12 cellular contexts compared by ENCODE assay signal in genomic region chr21:27759091-27759659, GRCh38.
DNase-seq lines count a peak whose midpoint lies in the region; ATAC-seq, FAIRE-seq and TF ChIP-seq lines count a peak whose summit lies in the region.
"Had no signal": no experiment of that assay in that cellular context is flagged by ENCODE, and none has a peak within 500 bp of the region (broad histone marks: within the 10 kb centered on the region; RNA-seq: fewer than 3 reads in every experiment).

No MANE protein-coding gene starts in this region.

- no peak for FAIRE-seq in GM12892 (lab: Jason Lieb, UNC)

- no peaks in the 10 kb centered on the region for H3K4me1 ChIP-seq in left lung

- H3K4me3 Mint-ChIP-seq in chondrocyte (ENCODE audit: unreplicated experiment), result no peak overlapping the region
- H3K4me3 Mint-ChIP-seq in activated T-helper 1 cell treated with anti-CD3 and anti-CD28 coated beads, Interleukin-12 subunit alpha, Interleukin-12 subunit beta, Interleukin-2, Interleukin-4 antibody, amounts not matched to agents 30 ng/mL and 10 ng/mL and 1 ng/mL, durations not matched to agents 14 hours and 24 hours and 36 hours, result no peak overlapping the region

- intact Hi-C loops in left lung (cut with DNase I), result no loop called here
- intact Hi-C loops in activated T-helper 1 cell treated with anti-CD3 and anti-CD28 coated beads, Interleukin-12 subunit alpha, Interleukin-12 subunit beta, Interleukin-2, Interleukin-4 antibody, amounts not matched to agents 30 ng/mL and 10 ng/mL and 1 ng/mL, durations not matched to agents 14 hours and 24 hours and 36 hours (cut with micrococcal nuclease), result no loop called here

- H3K9me3 ChIP-seq in left lung, result no peaks in the 10 kb centered on the region

- ATAC-seq in left lung (peak; percentile 63), GM18505 (IDR thresholded peaks at IDR 0.05; ENCODE audit: unreplicated experiment) (no peak)

- H3K36me3 Mint-ChIP-seq in chondrocyte (ENCODE audit: low read depth), result no peaks in the 10 kb centered on the region
- no peaks in the 10 kb centered on the region for H3K36me3 Mint-ChIP-seq in activated T-helper 1 cell treated with anti-CD3 and anti-CD28 coated beads, Interleukin-12 subunit alpha, Interleukin-12 subunit beta, Interleukin-2, Interleukin-4 antibody, amounts not matched to agents 30 ng/mL and 10 ng/mL and 1 ng/mL, durations not matched to agents 14 hours and 24 hours and 36 hours (ENCODE audit: low read depth)

- H3K9me3 Mint-ChIP-seq in chondrocyte (ENCODE audit: low read depth), result no peaks in the 10 kb centered on the region
- no peaks in the 10 kb centered on the region for H3K9me3 Mint-ChIP-seq in activated T-helper 1 cell treated with anti-CD3 and anti-CD28 coated beads, Interleukin-12 subunit alpha, Interleukin-12 subunit beta, Interleukin-2, Interleukin-4 antibody, amounts not matched to agents 30 ng/mL and 10 ng/mL and 1 ng/mL, durations not matched to agents 14 hours and 24 hours and 36 hours

- H3K27ac ChIP-seq in left lung, result no peak overlapping the region

- no peak overlapping the region for H3K4me3 ChIP-seq in left lung

- no peaks in the 10 kb centered on the region for H3K36me3 ChIP-seq in left lung

- no peaks in the 10 kb centered on the region for H3K27me3 ChIP-seq in left lung

- H3K4me1 Mint-ChIP-seq in chondrocyte (ENCODE audit: low read depth), result peaks cover 10% of the 10 kb centered on the region
- H3K4me1 Mint-ChIP-seq in activated T-helper 1 cell treated with anti-CD3 and anti-CD28 coated beads, Interleukin-12 subunit alpha, Interleukin-12 subunit beta, Interleukin-2, Interleukin-4 antibody, amounts not matched to agents 30 ng/mL and 10 ng/mL and 1 ng/mL, durations not matched to agents 14 hours and 24 hours and 36 hours (ENCODE audit: low read depth), result no peaks in the 10 kb centered on the region

- TF ChIP-seq POLR2A in GM12892 (IDR thresholded peaks at IDR 0.05; ENCODE audit: low read depth, low read length) (no peak), GM18505 (IDR thresholded peaks at IDR 0.05; ENCODE audit: borderline replicate concordance, extremely low read depth, insufficient read depth, insufficient read length) (no peak)

- H3K27me3 Mint-ChIP-seq in chondrocyte (ENCODE audit: low read depth), result peaks cover 3% of the 10 kb centered on the region
- H3K27me3 Mint-ChIP-seq in activated T-helper 1 cell treated with anti-CD3 and anti-CD28 coated beads, Interleukin-12 subunit alpha, Interleukin-12 subunit beta, Interleukin-2, Interleukin-4 antibody, amounts not matched to agents 30 ng/mL and 10 ng/mL and 1 ng/mL, durations not matched to agents 14 hours and 24 hours and 36 hours (ENCODE audit: insufficient read depth), result no peaks in the 10 kb centered on the region

- peak; percentile 65 for TF ChIP-seq CTCF in chondrocyte (IDR thresholded peaks at IDR 0.05)
- TF ChIP-seq CTCF in left lung (IDR thresholded peaks at IDR 0.05), result peak in 1 of 2 donors; percentile 20

- DNase-seq in AG08395 (ENCODE audit: low spot score) (peak; percentile 14), HT-29 (ENCODE audit: low spot score) (peak; percentile 45), chondrocyte (ENCODE audit: low spot score) (no peak), left lung (peak in 1 of 2 donors; percentile 60), GM12892 (ENCODE audit: insufficient read length) (no peak)
- no peak for DNase-seq in activated T-helper 1 cell treated with anti-CD3 and anti-CD28 coated beads, Interleukin-12 subunit alpha, Interleukin-12 subunit beta, Interleukin-2, Interleukin-4 antibody, amounts not matched to agents 30 ng/mL and 10 ng/mL and 1 ng/mL, durations not matched to agents 14 hours and 24 hours and 36 hours (ENCODE audit: low spot score)
- DNase-seq in activated CD4-positive, CD25-positive, alpha-beta regulatory T cell (lab: John Stamatoyannopoulos, UW), result no peak
- DNase-seq: activated CD4-positive, alpha-beta T cell treated with anti-CD3 and anti-CD28 coated beads for 4 hours; kidney glomerular epithelial cell; NCI-H2171 treated with DMSO at 0.1 percent for 48 hours; stimulated activated CD4-positive, alpha-beta T cell treated with anti-CD3 and anti-CD28 coated beads, Interleukin-2, amount 100 ng/mL, for 48 hours had no signal

- H3K27ac Mint-ChIP-seq in chondrocyte (ENCODE audit: unreplicated experiment), result no peak overlapping the region
- no peak overlapping the region for H3K27ac Mint-ChIP-seq in activated T-helper 1 cell treated with anti-CD3 and anti-CD28 coated beads, Interleukin-12 subunit alpha, Interleukin-12 subunit beta, Interleukin-2, Interleukin-4 antibody, amounts not matched to agents 30 ng/mL and 10 ng/mL and 1 ng/mL, durations not matched to agents 14 hours and 24 hours and 36 hours

Comparison
In these comparisons a context has a peak if more than half of its experiments do, and no peak if none do; other contexts are left out.
1. DNase-seq: peak in AG08395 (single experiment) and HT-29 (single experiment); none in chondrocyte (single experiment), GM12892 (single experiment), activated T-helper 1 cell treated with anti-CD3 and anti-CD28 coated beads, Interleukin-12 subunit alpha, Interleukin-12 subunit beta, Interleukin-2, Interleukin-4 antibody, amounts not matched to agents 30 ng/mL and 10 ng/mL and 1 ng/mL, durations not matched to agents 14 hours and 24 hours and 36 hours (single experiment) and activated CD4-positive, CD25-positive, alpha-beta regulatory T cell (0 of 4).